12 cellular contexts compared by ENCODE assay signal in genomic region chr1:7471836-7472235, GRCh38.
A peak's percentile ranks its signal among the peaks of the same experiment; 100 is the strongest.
DNase-seq lines count a peak whose midpoint lies in the region; ATAC-seq and TF ChIP-seq lines count a peak whose summit lies in the region.
"Had no signal": no experiment of that assay in that cellular context is flagged by ENCODE, and none has a peak within 500 bp of the region (broad histone marks: within the 10 kb centered on the region; RNA-seq: fewer than 3 reads in every experiment).

No MANE protein-coding gene starts in this region.

- H3K9me3 ChIP-seq in mesodermal cell (ENCODE audit: control insufficient read depth, low read length) (no peaks in the 10 kb centered on the region), mucosa of descending colon (no peaks in the 10 kb centered on the region)
- no peaks in the 10 kb centered on the region for H3K9me3 ChIP-seq in CD8-positive, alpha-beta T cell (ENCODE audit: low read length)
- H3K9me3 ChIP-seq: BLaER1 had no signal

- no peak for ATAC-seq in CD8-positive, alpha-beta T cell
- no peak for ATAC-seq in mucosa of descending colon
- ATAC-seq: stimulated activated naive CD8-positive, alpha-beta T cell treated with anti-CD3 and anti-CD28 coated beads, Interleukin-15, Interleukin-2, amounts not matched to agents 100 U/mL and 50 U/mL, for 24 hours; T-cell had no signal

- H3K4me1 ChIP-seq in mesodermal cell (ENCODE audit: control insufficient read depth, insufficient read depth, low read length, poor library complexity, severe bottlenecking) (peaks cover 36% of the 10 kb centered on the region), mucosa of descending colon (ENCODE audit: low read depth) (peaks cover 5% of the 10 kb centered on the region)
- no peaks in the 10 kb centered on the region for H3K4me1 ChIP-seq in CD8-positive, alpha-beta T cell (ENCODE audit: insufficient read depth, low read length)

- H3K4me1 Mint-ChIP-seq in CD8-positive, alpha-beta T cell (ENCODE audit: low read depth): no peaks in the 10 kb centered on the region
- H3K4me1 Mint-ChIP-seq: T-cell had no signal

- intact Hi-C loops in CD8-positive, alpha-beta T cell (cut with DNase I, micrococcal nuclease): no loop called here
- intact Hi-C loops in mucosa of descending colon (cut with DNase I, micrococcal nuclease): no loop called here

- no peaks in the 10 kb centered on the region for H3K27me3 Mint-ChIP-seq in CD8-positive, alpha-beta T cell (ENCODE audit: low read depth)

- no peaks in the 10 kb centered on the region for H3K36me3 ChIP-seq in mesodermal cell (ENCODE audit: control insufficient read depth, insufficient read depth, low read length)
- no peaks in the 10 kb centered on the region for H3K36me3 ChIP-seq in CD8-positive, alpha-beta T cell (ENCODE audit: insufficient read depth, low read length)
- H3K36me3 ChIP-seq in mucosa of descending colon (ENCODE audit: low read depth): no peaks in the 10 kb centered on the region
- H3K36me3 ChIP-seq: BLaER1 had no signal

- DNase-seq in AG04449 (ENCODE audit: low read depth, low spot score) (peak; percentile 63), NCI-H1092 treated with DMSO at 0.1 percent for 48 hours (lab: John Stamatoyannopoulos, UW) (peak; percentile 70), cerebellar cortex (ENCODE audit: low spot score) (peak; percentile 43), NCI-H146 (lab: John Stamatoyannopoulos, UW) (no peak), SKM-1 treated with dmso at 0.1 percent for 144 hours (lab: John Stamatoyannopoulos, UW; ENCODE audit: unreplicated experiment) (no peak), mucosa of descending colon (no peak)
- DNase-seq in CD8-positive, alpha-beta T cell: no peak
- DNase-seq: NCI-H2107; stimulated activated naive CD8-positive, alpha-beta T cell treated with anti-CD3 and anti-CD28 coated beads, Interleukin-15, Interleukin-2, amounts not matched to agents 100 U/mL and 50 U/mL, for 24 hours; T-cell had no signal

- H3K4me3 Mint-ChIP-seq in CD8-positive, alpha-beta T cell: no peak overlapping the region
- H3K4me3 Mint-ChIP-seq: T-cell had no signal

- H3K27ac ChIP-seq in mesodermal cell (ENCODE audit: low read depth, low read length, severe bottlenecking): peak overlapping the region; percentile 75
- no peak overlapping the region for H3K27ac ChIP-seq in CD8-positive, alpha-beta T cell (ENCODE audit: low read depth, low read length)
- H3K27ac ChIP-seq: BLaER1 had no signal

- no peaks in the 10 kb centered on the region for H3K27me3 ChIP-seq in CD8-positive, alpha-beta T cell (ENCODE audit: insufficient read depth, low read length)
- H3K27me3 ChIP-seq: BLaER1 had no signal

- CTCF ChIA-PET in AG04449 (lab: Yijun Ruan, JAX): interaction anchor here (1.4 to 1.5 kb wide), 2 partner anchors 18 to 176 kb away, joined by 3 read pairs; no protein-coding TSS in a partner anchor
- CTCF ChIA-PET in CD8-positive, alpha-beta T cell (lab: Charles Lee): no interaction called here

- WGBS in mesodermal cell (ENCODE audit: insufficient coverage in 2 of 2), 2 experiments: 79 to 80% methylated on average over 12 to 14 of the region's 14 CpGs

- H3K4me3 ChIP-seq in AG04449 (ENCODE audit: low read depth, low read length) (no peak overlapping the region), mesodermal cell (ENCODE audit: extremely low read depth, insufficient read depth, low read length, poor library complexity, severe bottlenecking) (no peak overlapping the region), mucosa of descending colon (no peak overlapping the region)
- no peak overlapping the region for H3K4me3 ChIP-seq in CD8-positive, alpha-beta T cell (ENCODE audit: low read depth, low read length)
- H3K4me3 ChIP-seq: BLaER1 had no signal

- POLR2A ChIA-PET in AG04449 (lab: Yijun Ruan, JAX): interaction anchor here (0.6 to 1.3 kb wide), 5 partner anchors 169 to 587 kb away, joined by 4 to 9 read pairs (median 4); no protein-coding TSS in a partner anchor
- POLR2A ChIA-PET in CD8-positive, alpha-beta T cell (lab: Charles Lee): no interaction called here

- no peaks in the 10 kb centered on the region for H3K36me3 Mint-ChIP-seq in CD8-positive, alpha-beta T cell
- H3K36me3 Mint-ChIP-seq: T-cell had no signal

- no peak overlapping the region for H3K27ac Mint-ChIP-seq in CD8-positive, alpha-beta T cell
- H3K27ac Mint-ChIP-seq: T-cell had no signal

- H3K9me3 Mint-ChIP-seq in CD8-positive, alpha-beta T cell: no peaks in the 10 kb centered on the region
- H3K9me3 Mint-ChIP-seq: T-cell had no signal

- TF ChIP-seq CTCF in AG04449 (IDR thresholded peaks at IDR 0.05; ENCODE audit: insufficient read depth, low read length, missing control alignments): no peak
- TF ChIP-seq CTCF in CD8-positive, alpha-beta T cell (IDR thresholded peaks at IDR 0.05): no peak
- TF ChIP-seq CTCF in mucosa of descending colon (IDR thresholded peaks at IDR 0.05): no peak

Comparison
In these comparisons a context has a peak if more than half of its experiments do, and no peak if none do; other contexts are left out.
1. DNase-seq: peak in AG04449 (single experiment), NCI-H1092 treated with DMSO at 0.1 percent for 48 hours (single experiment) and cerebellar cortex (single experiment); none in NCI-H146 (single experiment), SKM-1 treated with dmso at 0.1 percent for 144 hours (single experiment), CD8-positive, alpha-beta T cell (0 of 7) and mucosa of descending colon (0 of 3).